In the genomic region with DNA sequence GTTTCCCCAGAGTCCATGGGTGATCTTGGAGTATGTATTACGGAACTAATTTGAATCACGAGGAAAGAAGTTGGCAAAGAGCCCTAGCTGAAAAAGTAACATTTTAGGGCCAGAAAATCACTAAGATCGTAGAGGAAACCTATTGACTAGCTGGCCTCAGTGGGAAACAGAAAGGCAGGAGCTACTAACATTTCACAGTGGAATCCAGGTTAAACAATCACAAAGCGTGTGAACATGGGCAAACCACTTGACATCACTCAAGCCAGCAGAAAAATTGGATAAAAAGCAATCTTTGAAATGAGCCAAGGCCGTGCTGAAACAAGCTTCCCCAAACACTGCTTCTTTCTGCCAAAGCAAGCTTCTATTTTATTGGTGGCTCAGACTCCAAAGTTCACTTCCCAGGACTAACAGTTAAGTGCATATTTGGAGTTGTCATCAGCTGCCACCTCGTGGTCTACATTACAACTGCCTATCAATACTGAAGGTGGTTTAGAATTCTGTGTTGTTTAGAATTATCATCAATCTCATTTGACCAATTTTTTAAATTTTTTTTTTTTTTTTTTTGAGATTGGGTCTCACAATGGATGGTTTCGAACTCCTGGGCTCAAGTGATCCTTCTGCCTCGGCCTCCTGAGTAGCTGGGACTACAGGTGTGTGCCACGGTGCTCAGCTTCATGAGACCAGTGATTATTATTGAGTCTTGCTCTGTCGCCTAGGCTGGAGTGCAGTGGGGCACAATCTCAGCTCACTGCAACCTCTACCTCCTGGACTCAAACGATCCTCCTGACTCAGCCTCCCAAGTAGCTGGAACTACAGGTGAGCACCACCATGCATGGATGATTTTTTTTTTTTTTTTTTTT, we compare ENCODE assay signal across 8 cellular contexts. TPM values are rescaled to one million over a fixed set of nuclear protein-coding genes. Genes with fewer than 3 reads are reported as not detected.
DNase-seq lines count a peak whose midpoint lies in the region; ATAC-seq and TF ChIP-seq lines count a peak whose summit lies in the region.

No MANE protein-coding gene starts in this region.

- H3K4me1 ChIP-seq in PC-3 (ENCODE audit: insufficient read depth, low read length) (peaks cover 14% of the 10 kb centered on the region), adrenal gland (replicated peaks in 1 of 2) (peaks cover 8 to 17% of the 10 kb centered on the region in 2 donors)

- peak; percentile 85 for DNase-seq in CD1c-positive myeloid dendritic cell (ENCODE audit: extremely low spot score)
- DNase-seq in HCEC 1CT = peak; percentile 77
- DNase-seq in PC-3 = peak; percentile 72
- peak; percentile 65 to 91 (median 77) for DNase-seq in adrenal gland
- peak in 40 of 42 donors; percentile 15 to 88 (median 71) for DNase-seq in head of caudate nucleus
- DNase-seq in posterior vena cava (ENCODE audit: low spot score) = peak; percentile 54

- H3K27me3 ChIP-seq in PC-3 (ENCODE audit: low read length) (no peaks in the 10 kb centered on the region), adrenal gland (no peaks in the 10 kb centered on the region)

- H3K36me3 ChIP-seq in PC-3 (ENCODE audit: low read depth, low read length) = peaks cover 40% of the 10 kb centered on the region
- H3K36me3 ChIP-seq in adrenal gland (replicated peaks in 1 of 2) = peaks cover 0 to 43% of the 10 kb centered on the region in 2 donors

- H3K9me2 ChIP-seq in PC-3 (replicated peaks; ENCODE audit: low read length) = no peaks in the 10 kb centered on the region

- no peak for TF ChIP-seq POLR2A in adrenal gland (IDR thresholded peaks at IDR 0.05)

- peaks cover 6% of the 10 kb centered on the region; the same call in 1 of the 2 replicates for H3K79me2 ChIP-seq in PC-3 (ENCODE audit: low read length)

- no peak overlapping the region for H3K4me3 ChIP-seq in PC-3 (ENCODE audit: low read length)
- H3K4me3 ChIP-seq in adrenal gland = peak overlapping the region in 1 of 4 donors; percentile 17

- intact Hi-C loops in PC-3 (cut with micrococcal nuclease) (loop anchor here (1.0 to 2.0 kb wide), 3 partner anchors 166 to 252 kb away; partner anchors contain the start of gene SMIM29), adrenal gland (cut with DNase I) (loop anchor here (5.0 kb wide), 3 partner anchors 168 to 218 kb away; partner anchors contain the start of gene SMIM29 (in 1 of the 2)), head of caudate nucleus (cut with DNase I) (loop anchor here (5.0 to 10.0 kb wide), 2 partner anchors 168 to 220 kb away; partner anchors contain the start of gene SMIM29), posterior vena cava (cut with DNase I) (loop anchor here (5.0 kb wide), 2 partner anchors 168 to 218 kb away; partner anchors contain the start of gene SMIM29 (in 1 of the 2))

- H2AFZ ChIP-seq in PC-3 (ENCODE audit: low read length) = no peak overlapping the region

- CTCF ChIA-PET in PC-3 (lab: Charles Lee) = interaction anchor here (0.5 to 1.7 kb wide), 11 partner anchors 11 to 546 kb away, joined by 3 to 34 read pairs (median 5); partner anchors contain the start of genes HMGA1 and SMIM29

- H3K27ac ChIP-seq in PC-3 (ENCODE audit: low read length) (no peak overlapping the region), adrenal gland (peak overlapping the region; percentile 67 to 88 (median 77))

- no peak overlapping the region for H3K9ac ChIP-seq in PC-3 (ENCODE audit: low read length)

- WGBS in adrenal gland, 4 donors = 36 to 45% (median 42%) methylated on average over 11 of the region's 11 CpGs

- H3K4me2 ChIP-seq in PC-3 (ENCODE audit: low read length) = no peak overlapping the region

- peaks cover 23% of the 10 kb centered on the region for H3F3A ChIP-seq in PC-3 (ENCODE audit: low read length, unreplicated experiment)

- BruUV-seq in PC-3 (replicated peaks; lab: Mats Ljungman, UMichigan) = no TSS peak

- TF ChIP-seq CTCF in PC-3 (conservative IDR thresholded peaks at IDR 0.05; ENCODE audit: low read depth, low read length) (peak; percentile 80), adrenal gland (IDR thresholded peaks at IDR 0.05) (peak; percentile 40 to 96 (median 86))

- H3K9me3 ChIP-seq in PC-3 (ENCODE audit: low read length) (no peaks in the 10 kb centered on the region), adrenal gland (replicated peaks in 1 of 3) (no peaks in the 10 kb centered on the region)

- H4K20me1 ChIP-seq in PC-3 (ENCODE audit: low read length) = peaks cover 39% of the 10 kb centered on the region

- ATAC-seq in PC-3 = peak; percentile 57
- ATAC-seq in HG02798 (IDR thresholded peaks at IDR 0.05; ENCODE audit: poor library complexity, unreplicated experiment) = no peak
- no peak for ATAC-seq in HG03469 (IDR thresholded peaks at IDR 0.05; ENCODE audit: unreplicated experiment)

- POLR2A ChIA-PET in PC-3 (lab: Charles Lee; ENCODE audit: unreplicated experiment) = interaction anchor here (0.9 kb wide), 1 partner anchor 171 kb away, joined by 4 read pairs; no protein-coding TSS in a partner anchor

RNA-seq across cellular contexts. Expression of gene RPS10, which starts 10.6 kb away (rescaled TPM):
- total RNA-seq in PC-3 (2014; rRNA removed) (2,227 and 3,060 TPM in 2 replicates), adrenal gland (1,000 to 10,000 TPM; 1,048 to 3,093 (median 1,795) TPM), posterior vena cava (1,000 to 10,000 TPM in 1 of 2 donors, 100 to 1,000 TPM in 1; 962 to 1,039 TPM)
- 1,000 to 10,000 TPM in 2 of 3 donors, 100 to 1,000 TPM in 1; 937 to 2,565 (median 2,238) TPM for polyA plus RNA-seq in adrenal gland

RNA-seq across cellular contexts. Expression of gene NUDT3, which starts 22.8 kb away (rescaled TPM):
- 24.6 and 28.7 TPM in 2 replicates for total RNA-seq in PC-3 (2014; rRNA removed)
- total RNA-seq in adrenal gland = 10 to 100 TPM; 34.3 to 56.3 (median 45.6) TPM
- 10 to 100 TPM; 18.2 to 24.2 (median 22.9) TPM for polyA plus RNA-seq in adrenal gland
- total RNA-seq in posterior vena cava = 10 to 100 TPM; 41.9 to 49.9 TPM

RNA-seq across cellular contexts. Expression of gene PACSIN1, which starts 50.6 kb away (rescaled TPM):
- total RNA-seq in PC-3 (2014; rRNA removed) = 2.3 and 3.5 TPM in 2 replicates
- total RNA-seq in adrenal gland = 1 to 10 TPM in 3 of 8 donors, under 1 TPM in 4, not detected in 1; 0.19 to 2.9 (median 0.68) TPM
- polyA plus RNA-seq in adrenal gland = 1 to 10 TPM in 1 of 3 donors, under 1 TPM in 2; 0.68 to 1.0 (median 0.77) TPM
- under 1 TPM in 1 of 2 donors, not detected in 1; 0.09 TPM for total RNA-seq in posterior vena cava
